Comparison of ENCODE assay signal across 15 cellular contexts in genomic region chr6:108850669-108851467, GRCh38. TPM values are rescaled to one million over a fixed set of nuclear protein-coding genes. Genes with fewer than 3 reads are reported as not detected.
DNase-seq lines count a peak whose midpoint lies in the region; ATAC-seq and TF ChIP-seq lines count a peak whose summit lies in the region.
"Had no signal": no experiment of that assay in that cellular context is flagged by ENCODE, and none has a peak within 500 bp of the region (broad histone marks: within the 10 kb centered on the region; RNA-seq: fewer than 3 reads in every experiment).

No MANE protein-coding gene starts in this region.

- peaks cover 0 to 3% of the 10 kb centered on the region in 2 donors for H3K36me3 ChIP-seq in body of pancreas (replicated peaks in 1 of 2; ENCODE audit: insufficient read depth in 1 of 2, low read depth in 2 of 2)

- TF ChIP-seq CTCF in HL-60 (IDR thresholded peaks at IDR 0.05; ENCODE audit: insufficient read depth, low read length) = no peak
- no peak for TF ChIP-seq CTCF in body of pancreas (IDR thresholded peaks at IDR 0.05)
- TF ChIP-seq CTCF in progenitor cell of endocrine pancreas (IDR thresholded peaks at IDR 0.05; ENCODE audit: unreplicated experiment) = no peak

- H3K4me1 ChIP-seq in body of pancreas = peaks cover 24% of the 10 kb centered on the region

- peak; percentile 51 for ATAC-seq in body of pancreas
- no peak for ATAC-seq in GM21737 (IDR thresholded peaks at IDR 0.05; ENCODE audit: unreplicated experiment)
- no peak for ATAC-seq in HG03108 (IDR thresholded peaks at IDR 0.05; ENCODE audit: unreplicated experiment)
- ATAC-seq: T-cell had no signal

- H3K4me3 ChIP-seq in HL-60 (replicated peaks; ENCODE audit: insufficient read depth, low read length) (no peak overlapping the region), body of pancreas (no peak overlapping the region)

- peaks cover 12 to 19% (median 14%) of the 10 kb centered on the region in 3 donors for H3K27me3 Mint-ChIP-seq in immature natural killer cell (ENCODE audit: low read depth in 3 of 3)
- peaks cover 6% of the 10 kb centered on the region for H3K27me3 Mint-ChIP-seq in progenitor cell of endocrine pancreas
- H3K27me3 Mint-ChIP-seq: T-cell had no signal

- 58% methylated on average over 10 of the region's 10 CpGs for WGBS in body of pancreas, 2 donors

- intact Hi-C loops in body of pancreas (cut with DNase I) = no loop called here

- TF ChIP-seq POLR2A in body of pancreas (IDR thresholded peaks at IDR 0.05) = peak in 1 of 3 donors; percentile 19

- H3K4me1 Mint-ChIP-seq in immature natural killer cell = peaks cover 16 to 18% of the 10 kb centered on the region in 2 donors
- H3K4me1 Mint-ChIP-seq in progenitor cell of endocrine pancreas (ENCODE audit: low read depth) = peaks cover 3% of the 10 kb centered on the region

- H3K27ac Mint-ChIP-seq in immature natural killer cell (peak overlapping the region in 5 of 6 donors; percentile 1 to 88 (median 44)), progenitor cell of endocrine pancreas (no peak overlapping the region)
- H3K27ac Mint-ChIP-seq: activated naive CD4-positive, alpha-beta T cell treated with anti-CD3 and anti-CD28 coated beads, Interleukin-2, amount 10 ng/mL, durations not matched to agents 7 days and 5 days; endodermal cell had no signal

- H3K27ac ChIP-seq in HL-60 (replicated peaks) = peak overlapping the region; percentile 29
- H3K27ac ChIP-seq in body of pancreas = peak overlapping the region in 3 of 4 donors; percentile 2 to 58 (median 56)

- H3K9me3 ChIP-seq in body of pancreas = no peaks in the 10 kb centered on the region

- peaks cover 10 to 21% (median 11%) of the 10 kb centered on the region in 3 donors for H3K36me3 Mint-ChIP-seq in immature natural killer cell
- H3K36me3 Mint-ChIP-seq in progenitor cell of endocrine pancreas (ENCODE audit: insufficient read depth) = peaks cover 13% of the 10 kb centered on the region

- H3K4me3 Mint-ChIP-seq in immature natural killer cell (peak overlapping the region in 1 of 5 donors; percentile 1), progenitor cell of endocrine pancreas (ENCODE audit: low read depth) (peak overlapping the region; percentile 23)
- H3K4me3 Mint-ChIP-seq: activated naive CD4-positive, alpha-beta T cell treated with anti-CD3 and anti-CD28 coated beads, Interleukin-2, amount 10 ng/mL, durations not matched to agents 7 days and 5 days; endodermal cell had no signal

- no peaks in the 10 kb centered on the region for H3K27me3 ChIP-seq in HL-60 (ENCODE audit: insufficient read depth, poor library complexity, severe bottlenecking)
- no peaks in the 10 kb centered on the region for H3K27me3 ChIP-seq in body of pancreas

- H3K9me3 Mint-ChIP-seq in immature natural killer cell = no peaks in the 10 kb centered on the region
- peaks cover under 1% of the 10 kb centered on the region for H3K9me3 Mint-ChIP-seq in progenitor cell of endocrine pancreas (ENCODE audit: low read depth)
- H3K9me3 Mint-ChIP-seq: activated naive CD4-positive, alpha-beta T cell treated with anti-CD3 and anti-CD28 coated beads, Interleukin-2, amount 10 ng/mL, durations not matched to agents 7 days and 5 days; endodermal cell; T-cell had no signal

- DNase-seq in HL-60 (ENCODE audit: low read depth in 1 of 2, low spot score in 1 of 2) = peak; percentile 56 to 75
- peak; percentile 63 to 67 (median 65) for DNase-seq in body of pancreas
- DNase-seq in immature natural killer cell = no peak
- DNase-seq in progenitor cell of endocrine pancreas (ENCODE audit: low spot score, unreplicated experiment) = no peak
- DNase-seq in NCI-H1048 (lab: John Stamatoyannopoulos, UW) = no peak
- DNase-seq in stimulated activated CD4-positive, alpha-beta T cell treated with anti-CD3 and anti-CD28 coated beads, Interleukin-15, amount 100 ng/mL, for 24 hours = no peak
- DNase-seq: activated CD4-positive, alpha-beta T cell treated with anti-CD3 and anti-CD28 coated beads, Interleukin-2, amount 50 U/mL, for 48 hours; activated naive CD4-positive, alpha-beta T cell treated with anti-CD3 and anti-CD28 coated beads, Interleukin-2, amount 10 ng/mL, durations not matched to agents 7 days and 5 days; C1 segment of cervical spinal cord; endodermal cell; hippocampal formation; NCI-H2029; T-cell had no signal

RNA-seq across cellular contexts. Expression of gene ARMC2, which starts 2.6 kb away (rescaled TPM):
- total RNA-seq in body of pancreas = 1 to 10 TPM in 1 of 2 donors, under 1 TPM in 1; 0.66 to 1.6 TPM
- polyA plus RNA-seq in immature natural killer cell = 1 to 10 TPM; 4.0 to 8.5 (median 4.2) TPM
- total RNA-seq in progenitor cell of endocrine pancreas = 16.1 and 16.5 TPM in 2 replicates

Comparison
In these comparisons a context has a peak if more than half of its experiments do, and no peak if none do; other contexts are left out.
1. DNase-seq: peak in HL-60 (2 of 2) and body of pancreas (4 of 4); none in immature natural killer cell (0 of 3), progenitor cell of endocrine pancreas (single experiment), NCI-H1048 (single experiment) and stimulated activated CD4-positive, alpha-beta T cell treated with anti-CD3 and anti-CD28 coated beads, Interleukin-15, amount 100 ng/mL, for 24 hours (single experiment).